21 cellular contexts compared by ENCODE assay signal in the genomic region with DNA sequence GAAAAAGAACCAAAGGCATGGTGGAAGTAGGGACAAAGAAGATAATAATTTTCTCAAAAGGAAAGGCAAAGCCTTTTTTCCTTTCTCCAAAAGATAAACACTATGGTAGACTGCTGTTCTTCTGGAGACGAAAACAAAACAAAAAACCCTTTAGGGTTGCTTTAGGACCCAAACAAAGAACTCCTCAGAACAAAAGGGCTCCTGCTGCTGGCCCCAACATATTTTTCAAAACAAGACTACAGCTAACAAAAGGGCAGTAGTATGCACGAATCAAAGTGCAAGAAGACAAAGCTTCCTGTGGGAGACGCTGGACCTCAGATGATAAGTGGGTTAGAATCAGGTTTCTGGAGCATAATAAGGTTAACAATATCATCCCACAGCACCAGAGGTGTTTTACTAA. TPM values are rescaled to one million over a fixed set of nuclear protein-coding genes. Genes with fewer than 3 reads are reported as not detected.
"Had no signal": no experiment of that assay in that cellular context is flagged by ENCODE, and none has a peak within 500 bp of the region (broad histone marks: within the 10 kb centered on the region; RNA-seq: fewer than 3 reads in every experiment).

No MANE protein-coding gene starts in this region.

- DNase-seq: activated CD4-positive, alpha-beta T cell treated with anti-CD3 and anti-CD28 coated beads for 1 hour; activated CD4-positive, alpha-beta T cell treated with anti-CD3 and anti-CD28 coated beads, Interleukin-2, amount 50 U/mL, for 4 hours; activated naive CD4-positive, alpha-beta T cell treated with anti-CD3 and anti-CD28 coated beads for 36 hours; activated T-cell treated with anti-CD3 and anti-CD28 coated beads for 4 hours; glutamatergic neuron; hypothalamus; naive B cell; retina; stimulated activated CD4-positive, alpha-beta T cell treated with anti-CD3 and anti-CD28 coated beads, Interleukin-12 subunit alpha, Interleukin-12 subunit beta, amount 100 ng/mL, for 4 hours; stimulated activated CD4-positive, alpha-beta T cell treated with anti-CD3 and anti-CD28 coated beads, Interleukin-2, amount 100 ng/mL, for 24 hours; T-helper 9 cell; thyroid gland; uterus had no signal

- H2AFZ ChIP-seq: parathyroid adenoma had no signal

- H3K4me3 ChIP-seq: esophagus muscularis mucosa, lung, thyroid gland, uterus had no signal

- FAIRE-seq: astrocyte, bronchial epithelial cell had no signal

- H3K4me1 ChIP-seq: uterus had no signal

- H3K9me3 Mint-ChIP-seq: activated naive CD4-positive, alpha-beta T cell treated with anti-CD3 and anti-CD28 coated beads for 36 hours; activated T-helper 2 cell treated with anti-CD3 and anti-CD28 coated beads, Interferon-gamma antibody, Interleukin-2, Interleukin-4, amounts not matched to agents 10 μg/mL and 5 μg/mL and 100 μg/mL, durations not matched to agents 14 hours and 24 hours and 36 hours; naive B cell; stimulated activated effector memory CD8-positive, alpha-beta T cell treated with anti-CD3 and anti-CD28 coated beads, Interleukin-12 subunit alpha, Interleukin-12 subunit beta, amount 100 ng/mL, for 72 hours had no signal

- H3K27ac Mint-ChIP-seq: activated naive CD4-positive, alpha-beta T cell treated with anti-CD3 and anti-CD28 coated beads for 36 hours; activated T-helper 2 cell treated with anti-CD3 and anti-CD28 coated beads, Interferon-gamma antibody, Interleukin-2, Interleukin-4, amounts not matched to agents 10 μg/mL and 5 μg/mL and 100 μg/mL, durations not matched to agents 14 hours and 24 hours and 36 hours had no signal

- H3K9ac ChIP-seq: parathyroid adenoma had no signal

- H3K27me3 Mint-ChIP-seq: naive B cell had no signal

- H3K36me3 ChIP-seq: uterus had no signal

- H3K4me3 Mint-ChIP-seq: activated naive CD4-positive, alpha-beta T cell treated with anti-CD3 and anti-CD28 coated beads for 36 hours; naive B cell; stimulated activated effector memory CD8-positive, alpha-beta T cell treated with anti-CD3 and anti-CD28 coated beads, Interleukin-12 subunit alpha, Interleukin-12 subunit beta, amount 100 ng/mL, for 72 hours had no signal

- H3K27ac ChIP-seq: esophagus muscularis mucosa, neutrophil, parathyroid adenoma, thyroid gland, uterus had no signal

- H3K27me3 ChIP-seq: esophagus muscularis mucosa, neutrophil, thyroid gland, uterus had no signal

- H3K9me3 ChIP-seq: esophagus muscularis mucosa, neutrophil, thyroid gland, uterus had no signal

- ATAC-seq: stimulated activated effector memory CD8-positive, alpha-beta T cell treated with anti-CD3 and anti-CD28 coated beads, Interleukin-12 subunit alpha, Interleukin-12 subunit beta, amount 100 ng/mL, for 72 hours had no signal

RNA-seq across cellular contexts. Expression of a gene that starts 45.0 kb away (rescaled TPM):
- total RNA-seq: activated naive CD4-positive, alpha-beta T cell treated with anti-CD3 and anti-CD28 coated beads for 36 hours; bronchial epithelial cell had no signal
- polyA plus RNA-seq: lung had no signal
